ENCODE assay signal across 8 cellular contexts in the genomic region with DNA sequence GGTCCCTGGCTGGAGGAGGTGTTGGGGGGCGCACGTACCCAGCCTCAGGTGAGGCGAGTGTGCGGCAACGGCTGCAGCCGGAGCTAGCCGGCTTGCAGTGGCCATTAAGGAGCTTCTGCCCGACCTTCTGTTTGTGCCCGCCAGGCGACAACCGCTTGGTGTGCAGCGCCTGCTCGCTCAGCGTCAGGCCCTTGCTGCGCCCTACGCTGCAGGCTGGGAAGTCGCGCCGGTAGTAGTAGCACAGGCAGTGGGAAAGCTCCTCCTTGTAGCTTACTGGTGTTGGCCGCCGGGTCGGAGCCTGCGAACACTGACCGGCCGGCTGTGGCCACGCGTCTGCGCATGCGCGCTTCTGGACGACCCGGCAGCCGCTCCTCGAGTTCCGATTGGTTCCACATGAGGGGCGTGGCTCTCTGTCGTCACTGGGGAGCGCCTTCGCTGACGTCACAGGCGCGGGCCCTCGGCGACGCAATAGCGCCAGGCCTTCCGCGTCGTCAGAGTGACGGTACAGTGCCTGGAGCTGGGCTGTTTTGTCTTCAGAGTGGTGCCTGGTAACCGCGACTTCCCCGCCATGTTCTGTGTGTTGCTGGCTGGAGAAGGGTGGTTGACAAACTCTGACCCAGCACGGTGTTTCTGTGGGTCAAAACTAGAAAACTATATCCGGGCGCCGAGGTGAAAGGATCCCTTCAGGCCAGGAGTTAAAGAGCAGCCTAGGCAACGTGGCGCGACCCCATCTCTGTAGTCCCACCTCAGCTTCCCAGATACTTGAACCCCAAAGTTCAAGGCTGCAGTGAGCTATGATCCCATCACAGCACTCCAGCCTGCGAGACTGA.
DNase-seq lines count a peak whose midpoint lies in the region; ATAC-seq and TF ChIP-seq lines count a peak whose summit lies in the region.

No MANE protein-coding gene starts in this region.

- peak; percentile 92 for ATAC-seq in activated CD8-positive, alpha-beta memory T cell treated with anti-CD3 and anti-CD28 coated beads, Interleukin-2, amount 10 ng/mL, durations not matched to agents 7 days and 5 days

- H3K36me3 ChIP-seq in endocrine pancreas (ENCODE audit: control insufficient read depth, insufficient read depth, low read length), result no peaks in the 10 kb centered on the region

- DNase-seq in COR-L47 (lab: John Stamatoyannopoulos, UW) (peak; percentile 98), GM20000 (ENCODE audit: low spot score) (peak; percentile 99), HT-29 (ENCODE audit: low spot score) (peak; percentile 100), NOMO-1 (lab: John Stamatoyannopoulos, UW; ENCODE audit: unreplicated experiment in 2 of 2) (peak; percentile 91 to 92), mesenteric fat pad (ENCODE audit: low spot score) (peak; percentile 100)
- peak; percentile 99 for DNase-seq in activated CD8-positive, alpha-beta memory T cell treated with anti-CD3 and anti-CD28 coated beads, Interleukin-2, amount 10 ng/mL, durations not matched to agents 7 days and 5 days
- peak; percentile 99 for DNase-seq in stimulated activated CD8-positive, alpha-beta memory T cell treated with anti-CD3 and anti-CD28 coated beads, Interleukin-15, amount 100 ng/mL, for 24 hours (ENCODE audit: low read depth)

- H3K36me3 Mint-ChIP-seq in activated CD8-positive, alpha-beta memory T cell treated with anti-CD3 and anti-CD28 coated beads, Interleukin-2, amount 10 ng/mL, durations not matched to agents 7 days and 5 days, result peaks cover 2% of the 10 kb centered on the region

- CTCF ChIA-PET in activated CD8-positive, alpha-beta memory T cell treated with anti-CD3 and anti-CD28 coated beads, Interleukin-2, amount 10 ng/mL, durations not matched to agents 7 days and 5 days (lab: Charles Lee), result interaction anchor here (0.8 to 2.0 kb wide), 10 partner anchors 9 to 287 kb away, joined by 3 to 8 read pairs (median 4); a partner anchor contains a TSS

- no peaks in the 10 kb centered on the region for H3K27me3 ChIP-seq in endocrine pancreas (ENCODE audit: control insufficient read depth, insufficient read depth, low read length)

- no peaks in the 10 kb centered on the region for H3K4me1 ChIP-seq in endocrine pancreas (ENCODE audit: control insufficient read depth, insufficient read depth, low read length)

- peaks cover 29% of the 10 kb centered on the region for H3K4me1 Mint-ChIP-seq in activated CD8-positive, alpha-beta memory T cell treated with anti-CD3 and anti-CD28 coated beads, Interleukin-2, amount 10 ng/mL, durations not matched to agents 7 days and 5 days

- peak overlapping the region; percentile 99 for H3K27ac Mint-ChIP-seq in activated CD8-positive, alpha-beta memory T cell treated with anti-CD3 and anti-CD28 coated beads, Interleukin-2, amount 10 ng/mL, durations not matched to agents 7 days and 5 days

- H3K9ac ChIP-seq in endocrine pancreas (ENCODE audit: control insufficient read depth, insufficient read depth, low read length), result peak overlapping the region; percentile 83

- peak overlapping the region; percentile 98 for H3K4me3 Mint-ChIP-seq in activated CD8-positive, alpha-beta memory T cell treated with anti-CD3 and anti-CD28 coated beads, Interleukin-2, amount 10 ng/mL, durations not matched to agents 7 days and 5 days

- H3K9me3 ChIP-seq in endocrine pancreas (ENCODE audit: control insufficient read depth, low read length), result no peaks in the 10 kb centered on the region

- no peak for TF ChIP-seq CTCF in GM20000 (IDR thresholded peaks at IDR 0.05; ENCODE audit: extremely low read depth, missing control alignments)

- H3K4me3 ChIP-seq in endocrine pancreas (ENCODE audit: control insufficient read depth, insufficient read depth, low read length), result peak overlapping the region; percentile 65

- H3K27me3 Mint-ChIP-seq in activated CD8-positive, alpha-beta memory T cell treated with anti-CD3 and anti-CD28 coated beads, Interleukin-2, amount 10 ng/mL, durations not matched to agents 7 days and 5 days, result peaks cover 2% of the 10 kb centered on the region

- no peaks in the 10 kb centered on the region for H3K9me3 Mint-ChIP-seq in activated CD8-positive, alpha-beta memory T cell treated with anti-CD3 and anti-CD28 coated beads, Interleukin-2, amount 10 ng/mL, durations not matched to agents 7 days and 5 days (ENCODE audit: low read depth)

Comparison
In these comparisons a context has a peak if more than half of its experiments do, and no peak if none do; other contexts are left out.
1. Peak in every context shown above with its lines: DNase-seq, ATAC-seq and H3K4me3 ChIP-seq.